In the genomic region with DNA sequence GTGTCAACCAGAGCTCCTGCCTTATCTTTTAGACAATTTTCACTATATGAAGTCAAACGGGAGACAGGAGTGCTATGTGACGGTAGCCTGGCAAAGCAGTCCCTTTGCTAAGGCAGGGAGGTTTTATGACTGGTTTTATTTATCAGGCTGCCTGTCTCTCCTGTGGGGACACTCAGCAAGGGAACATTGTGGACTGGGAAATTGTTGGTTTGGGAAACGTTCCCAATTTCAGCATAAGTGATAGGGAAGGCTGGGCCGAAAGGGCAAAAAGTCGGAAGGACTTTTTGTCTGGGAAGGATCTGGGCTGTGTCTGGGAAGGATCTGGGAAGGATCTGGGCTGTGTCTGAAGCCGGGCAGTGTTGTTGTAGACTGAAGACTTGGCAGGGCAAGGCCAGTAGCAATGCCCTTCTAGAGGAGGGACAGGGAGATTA, we compare ENCODE assay signal across 18 cellular contexts.
DNase-seq lines count a peak whose midpoint lies in the region; ATAC-seq and TF ChIP-seq lines count a peak whose summit lies in the region.
"Had no signal": no experiment of that assay in that cellular context is flagged by ENCODE, and none has a peak within 500 bp of the region (broad histone marks: within the 10 kb centered on the region; RNA-seq: fewer than 3 reads in every experiment).

No MANE protein-coding gene starts in this region.

- H3K36me3 ChIP-seq in stomach = no peaks in the 10 kb centered on the region
- H3K36me3 ChIP-seq: BLaER1 treated with 17β-estradiol and CSF1 and Interleukin-3, amounts not matched to agents 10 nM and 100 nM had no signal

- H3K4me3 ChIP-seq in stomach (no peak overlapping the region), lower leg skin (ENCODE audit: low read depth, poor library complexity, severe bottlenecking) (no peak overlapping the region)
- H3K4me3 ChIP-seq: BLaER1 treated with 17β-estradiol and CSF1 and Interleukin-3, amounts not matched to agents 10 nM and 100 nM; hepatocyte had no signal

- peaks cover 55% of the 10 kb centered on the region for H3K4me1 Mint-ChIP-seq in chondrocyte (ENCODE audit: low read depth)
- H3K4me1 Mint-ChIP-seq: activated naive CD4-positive, alpha-beta T cell treated with anti-CD3 and anti-CD28 coated beads, Interleukin-2, amount 10 ng/mL, durations not matched to agents 7 days and 5 days had no signal

- WGBS in stomach, 5 donors = 25 to 63% (median 38%) methylated on average over 6 of the region's 6 CpGs
- 70 to 75% methylated on average over 6 of the region's 6 CpGs for WGBS in lower leg skin, 2 donors

- no peak for DNase-seq in chondrocyte (ENCODE audit: low spot score)
- peak; percentile 72 for DNase-seq in left lobe of liver (ENCODE audit: low spot score)
- DNase-seq in stomach = peak; percentile 37
- no peak for DNase-seq in lower leg skin (ENCODE audit: low spot score in 2 of 2)
- DNase-seq in foreskin keratinocyte = no peak
- DNase-seq: activated naive CD4-positive, alpha-beta T cell treated with anti-CD3 and anti-CD28 coated beads, Interleukin-2, amount 10 ng/mL, durations not matched to agents 7 days and 5 days; activated T-cell treated with anti-CD3 and anti-CD28 coated beads, Interleukin-2, amount 50 U/mL, for 72 hours; NCI-H2171 treated with DMSO at 0.1 percent for 48 hours; NCI-H526; stimulated activated CD4-positive, alpha-beta T cell treated with anti-CD3 and anti-CD28 coated beads, Interleukin-1b, Interleukin-23, amount 100 ng/mL, for 48 hours; stimulated activated naive B cell treated with anti-CD40 and anti-IgM and Interleukin-4, amounts not matched to agents 10 μg/mL and 1 μg/mL and 100 μg/mL, for 72 hours; T-helper 9 cell had no signal

- H3K27ac Mint-ChIP-seq in chondrocyte (ENCODE audit: unreplicated experiment) = peak overlapping the region; percentile 89
- H3K27ac Mint-ChIP-seq: activated naive CD4-positive, alpha-beta T cell treated with anti-CD3 and anti-CD28 coated beads, Interleukin-2, amount 10 ng/mL, durations not matched to agents 7 days and 5 days; activated T-cell treated with anti-CD3 and anti-CD28 coated beads, Interleukin-2, amount 50 U/mL, for 72 hours; stimulated activated naive B cell treated with anti-CD40 and anti-IgM and Interleukin-4, amounts not matched to agents 10 μg/mL and 1 μg/mL and 100 μg/mL, for 72 hours had no signal

- intact Hi-C loops in stomach (cut with DNase I; ENCODE audit: low total_unique reads) = no loop called here
- intact Hi-C loops in lower leg skin (cut with DNase I; ENCODE audit: low total_unique reads) = no loop called here

- H3K4me1 ChIP-seq in stomach = peaks cover 0 to 22% (median 7%) of the 10 kb centered on the region in 4 donors
- peaks cover 8% of the 10 kb centered on the region for H3K4me1 ChIP-seq in foreskin keratinocyte

- no peaks in the 10 kb centered on the region for H3K27me3 ChIP-seq in stomach
- no peaks in the 10 kb centered on the region for H3K27me3 ChIP-seq in foreskin keratinocyte
- H3K27me3 ChIP-seq: BLaER1 treated with 17β-estradiol and CSF1 and Interleukin-3, amounts not matched to agents 10 nM and 100 nM; hepatocyte had no signal

- H3K36me3 Mint-ChIP-seq in chondrocyte (ENCODE audit: low read depth) = peaks cover 4% of the 10 kb centered on the region
- H3K36me3 Mint-ChIP-seq: activated naive CD4-positive, alpha-beta T cell treated with anti-CD3 and anti-CD28 coated beads, Interleukin-2, amount 10 ng/mL, durations not matched to agents 7 days and 5 days had no signal

- no peak overlapping the region for H3K4me3 Mint-ChIP-seq in chondrocyte (ENCODE audit: unreplicated experiment)
- H3K4me3 Mint-ChIP-seq: activated naive CD4-positive, alpha-beta T cell treated with anti-CD3 and anti-CD28 coated beads, Interleukin-2, amount 10 ng/mL, durations not matched to agents 7 days and 5 days; activated T-cell treated with anti-CD3 and anti-CD28 coated beads, Interleukin-2, amount 50 U/mL, for 72 hours; stimulated activated naive B cell treated with anti-CD40 and anti-IgM and Interleukin-4, amounts not matched to agents 10 μg/mL and 1 μg/mL and 100 μg/mL, for 72 hours had no signal

- H3K27me3 Mint-ChIP-seq in chondrocyte (ENCODE audit: low read depth) = no peaks in the 10 kb centered on the region
- H3K27me3 Mint-ChIP-seq: activated naive CD4-positive, alpha-beta T cell treated with anti-CD3 and anti-CD28 coated beads, Interleukin-2, amount 10 ng/mL, durations not matched to agents 7 days and 5 days; stimulated activated naive B cell treated with anti-CD40 and anti-IgM and Interleukin-4, amounts not matched to agents 10 μg/mL and 1 μg/mL and 100 μg/mL, for 72 hours had no signal

- H3K9me3 Mint-ChIP-seq in chondrocyte (ENCODE audit: low read depth) = no peaks in the 10 kb centered on the region
- H3K9me3 Mint-ChIP-seq: activated naive CD4-positive, alpha-beta T cell treated with anti-CD3 and anti-CD28 coated beads, Interleukin-2, amount 10 ng/mL, durations not matched to agents 7 days and 5 days had no signal

- TF ChIP-seq CTCF in C4-2B (conservative IDR thresholded peaks at IDR 0.05) (no peak), chondrocyte (IDR thresholded peaks at IDR 0.05) (no peak), stomach (IDR thresholded peaks at IDR 0.05) (no peak), lower leg skin (IDR thresholded peaks at IDR 0.05) (no peak), foreskin keratinocyte (conservative IDR thresholded peaks at IDR 0.05) (no peak)

- peak overlapping the region; percentile 83 for H3K27ac ChIP-seq in C4-2B
- peak overlapping the region; percentile 18 to 61 (median 47) for H3K27ac ChIP-seq in stomach
- H3K27ac ChIP-seq in foreskin keratinocyte = no peak overlapping the region
- H3K27ac ChIP-seq: BLaER1 treated with 17β-estradiol and CSF1 and Interleukin-3, amounts not matched to agents 10 nM and 100 nM; hepatocyte had no signal

- TF ChIP-seq POLR2A in stomach (IDR thresholded peaks at IDR 0.05) (no peak), lower leg skin (IDR thresholded peaks at IDR 0.05) (no peak)

- ATAC-seq in left lobe of liver (peak; percentile 80), GM19035 (IDR thresholded peaks at IDR 0.05; ENCODE audit: unreplicated experiment) (no peak), HG03095 (IDR thresholded peaks at IDR 0.05; ENCODE audit: unreplicated experiment) (no peak), foreskin keratinocyte (no peak)
- ATAC-seq: activated CD4-positive, CD25-positive, alpha-beta regulatory T cell treated with anti-CD3 and anti-CD28 coated beads, Interleukin-2, amount 50 U/mL, for 24 hours; activated T-cell treated with anti-CD3 and anti-CD28 coated beads, Interleukin-2, amount 50 U/mL, for 72 hours; stimulated activated naive B cell treated with anti-CD40 and anti-IgM and Interleukin-4, amounts not matched to agents 10 μg/mL and 1 μg/mL and 100 μg/mL, for 72 hours had no signal

- peak; percentile 52 for TF ChIP-seq EP300 in stomach (IDR thresholded peaks at IDR 0.05)

- no peaks in the 10 kb centered on the region for H3K9me3 ChIP-seq in stomach

Comparison
In these comparisons a context has a peak if more than half of its experiments do, and no peak if none do; other contexts are left out.
1. DNase-seq: peak in left lobe of liver (single experiment) and stomach (single experiment); none in chondrocyte (single experiment), lower leg skin (0 of 2) and foreskin keratinocyte (0 of 2).